21 cellular contexts compared by ENCODE assay signal in genomic region chr19:3497757-3498515, GRCh38. TPM values are rescaled to one million over a fixed set of nuclear protein-coding genes. Genes with fewer than 3 reads are reported as not detected.
"Had no signal": no experiment of that assay in that cellular context is flagged by ENCODE, and none has a peak within 500 bp of the region (broad histone marks: within the 10 kb centered on the region; RNA-seq: fewer than 3 reads in every experiment).

No MANE protein-coding gene starts in this region.

- H3K4me3 ChIP-seq: cardiac muscle cell, sigmoid colon, SJSA1, spleen, suprapubic skin, upper lobe of right lung had no signal

- H3K27ac Mint-ChIP-seq: activated CD8-positive, alpha-beta memory T cell treated with anti-CD3 and anti-CD28 coated beads, Interleukin-2, amount 10 ng/mL, durations not matched to agents 7 days and 5 days; activated naive CD8-positive, alpha-beta T cell treated with anti-CD3 and anti-CD28 coated beads, Interleukin-2, amount 50 U/mL, for 24 hours; memory B cell; natural killer cell treated with Interleukin-12 subunit alpha and Interleukin-12 subunit beta and Interleukin-15 and Interleukin-18, amount 100 ng/mL, for 72 hours; stimulated activated naive CD8-positive, alpha-beta T cell treated with anti-CD3 and anti-CD28 coated beads, Interleukin-15, Interleukin-2, amounts not matched to agents 100 ng/mL and 50 ng/mL, for 24 hours; T-helper 2 cell treated with Interferon-gamma antibody and Interleukin-4, amounts not matched to agents 5 μg/mL and 100 μg/mL, for 36 hours had no signal

- H3K9me3 Mint-ChIP-seq: activated naive CD8-positive, alpha-beta T cell treated with anti-CD3 and anti-CD28 coated beads, Interleukin-2, amount 50 U/mL, for 24 hours; memory B cell; natural killer cell treated with Interleukin-12 subunit alpha and Interleukin-12 subunit beta and Interleukin-15 and Interleukin-18, amount 100 ng/mL, for 72 hours; stimulated activated naive CD8-positive, alpha-beta T cell treated with anti-CD3 and anti-CD28 coated beads, Interleukin-15, Interleukin-2, amounts not matched to agents 100 ng/mL and 50 ng/mL, for 24 hours; T-helper 2 cell treated with Interferon-gamma antibody and Interleukin-4, amounts not matched to agents 5 μg/mL and 100 μg/mL, for 36 hours had no signal

- ATAC-seq: activated CD4-positive, CD25-positive, alpha-beta regulatory T cell treated with anti-CD3 and anti-CD28 coated beads, Interleukin-2, amount 50 U/mL, for 24 hours; activated CD8-positive, alpha-beta memory T cell treated with anti-CD3 and anti-CD28 coated beads, Interleukin-2, amount 10 ng/mL, durations not matched to agents 7 days and 5 days; activated naive CD8-positive, alpha-beta T cell treated with anti-CD3 and anti-CD28 coated beads, Interleukin-2, amount 50 U/mL, for 24 hours; left ventricle myocardium superior; natural killer cell treated with Interleukin-12 subunit alpha and Interleukin-12 subunit beta and Interleukin-15 and Interleukin-18, amount 100 ng/mL, for 72 hours; upper lobe of right lung had no signal

- H3K4me3 Mint-ChIP-seq: activated CD8-positive, alpha-beta memory T cell treated with anti-CD3 and anti-CD28 coated beads, Interleukin-2, amount 10 ng/mL, durations not matched to agents 7 days and 5 days; memory B cell; natural killer cell treated with Interleukin-12 subunit alpha and Interleukin-12 subunit beta and Interleukin-15 and Interleukin-18, amount 100 ng/mL, for 72 hours had no signal

- H3K36me3 Mint-ChIP-seq: natural killer cell treated with Interleukin-12 subunit alpha and Interleukin-12 subunit beta and Interleukin-15 and Interleukin-18, amount 100 ng/mL, for 72 hours had no signal

- H3K9me3 ChIP-seq: sigmoid colon, SJSA1, spleen, suprapubic skin, upper lobe of right lung had no signal

- DNase-seq: activated CD4-positive, alpha-beta T cell treated with anti-CD3 and anti-CD28 coated beads, Interleukin-2, amount 50 U/mL, for 4 hours; activated CD8-positive, alpha-beta memory T cell treated with anti-CD3 and anti-CD28 coated beads, Interleukin-2, amount 10 ng/mL, durations not matched to agents 7 days and 5 days; activated gamma-delta T cell; activated naive CD8-positive, alpha-beta T cell treated with anti-CD3 and anti-CD28 coated beads, Interleukin-2, amount 50 U/mL, for 24 hours; activated T-cell treated with anti-CD3 and anti-CD28 coated beads, Interleukin-2, amount 50 U/mL, for 1 hour; aorta; hippocampal formation; left ventricle myocardium superior; sigmoid colon; upper lobe of right lung had no signal

- H3K27me3 Mint-ChIP-seq: memory B cell; natural killer cell treated with Interleukin-12 subunit alpha and Interleukin-12 subunit beta and Interleukin-15 and Interleukin-18, amount 100 ng/mL, for 72 hours; stimulated activated naive CD8-positive, alpha-beta T cell treated with anti-CD3 and anti-CD28 coated beads, Interleukin-15, Interleukin-2, amounts not matched to agents 100 ng/mL and 50 ng/mL, for 24 hours had no signal

- H3K27ac ChIP-seq: cardiac muscle cell, sigmoid colon, SJSA1, spleen, suprapubic skin, upper lobe of right lung had no signal

RNA-seq across cellular contexts. Expression of gene SMIM44, which starts 14.7 kb away (rescaled TPM):
- total RNA-seq: activated CD8-positive, alpha-beta memory T cell treated with anti-CD3 and anti-CD28 coated beads, Interleukin-2, amount 10 ng/mL, durations not matched to agents 7 days and 5 days; aorta; cardiac muscle cell; left ventricle myocardium superior; natural killer cell treated with Interleukin-12 subunit alpha and Interleukin-12 subunit beta and Interleukin-15 and Interleukin-18, amount 100 ng/mL, for 72 hours; omental fat pad; pulmonary artery endothelial cell; sigmoid colon; SJSA1; spleen; suprapubic skin; upper lobe of right lung had no signal

RNA-seq across cellular contexts. Expression of gene SMIM24, which starts 17.6 kb away (rescaled TPM):
- total RNA-seq: aorta, left ventricle myocardium superior, omental fat pad, pulmonary artery endothelial cell, sigmoid colon, SJSA1, upper lobe of right lung had no signal

RNA-seq across cellular contexts. Expression of gene TEKTIP1, which starts 41.0 kb away (rescaled TPM):
- total RNA-seq: pulmonary artery endothelial cell had no signal
